In genomic region chr10:35650894-35651293, GRCh38 we compare ENCODE assay signal across 19 cellular contexts. TPM values are rescaled to one million over a fixed set of nuclear protein-coding genes. Genes with fewer than 3 reads are reported as not detected.
DNase-seq lines count a peak whose midpoint lies in the region; ATAC-seq, FAIRE-seq and TF ChIP-seq lines count a peak whose summit lies in the region.
"Had no signal": no experiment of that assay in that cellular context is flagged by ENCODE, and none has a peak within 500 bp of the region (broad histone marks: within the 10 kb centered on the region; RNA-seq: fewer than 3 reads in every experiment).

No MANE protein-coding gene starts in this region.

- 69 to 75% methylated on average over 3 of the region's 3 CpGs for WGBS in lung, 2 donors

- H3K27me3 ChIP-seq in bronchial epithelial cell (ENCODE audit: control insufficient read depth, insufficient read depth, low read length) (peaks cover 2% of the 10 kb centered on the region), lung (ENCODE audit: control insufficient read depth, insufficient read depth) (no peaks in the 10 kb centered on the region)
- H3K27me3 ChIP-seq: BLaER1 had no signal

- H3K9me3 Mint-ChIP-seq in glutamatergic neuron (ENCODE audit: unreplicated experiment): no peaks in the 10 kb centered on the region

- peaks cover 3% of the 10 kb centered on the region for H3K4me1 Mint-ChIP-seq in glutamatergic neuron (ENCODE audit: low read depth, unreplicated experiment)
- H3K4me1 Mint-ChIP-seq: CD8-positive, alpha-beta memory T cell had no signal

- no peak overlapping the region for H3K4me3 ChIP-seq in bronchial epithelial cell (ENCODE audit: low read depth, low read length)
- no peak overlapping the region for H3K4me3 ChIP-seq in lung
- H3K4me3 ChIP-seq: BLaER1 had no signal

- no peak overlapping the region for H3K27ac Mint-ChIP-seq in glutamatergic neuron (ENCODE audit: unreplicated experiment)
- H3K27ac Mint-ChIP-seq: CD8-positive, alpha-beta memory T cell had no signal

- no peak overlapping the region for H3K4me3 Mint-ChIP-seq in glutamatergic neuron (ENCODE audit: unreplicated experiment)
- H3K4me3 Mint-ChIP-seq: CD8-positive, alpha-beta memory T cell had no signal

- ATAC-seq in lung (ENCODE audit: insufficient read depth, low FRiP score): peak; percentile 58
- no peak for ATAC-seq in GM21360 (IDR thresholded peaks at IDR 0.05; ENCODE audit: unreplicated experiment)
- no peak for ATAC-seq in GM18867 (IDR thresholded peaks at IDR 0.05; ENCODE audit: unreplicated experiment)
- ATAC-seq: HCT116 had no signal

- no peaks in the 10 kb centered on the region for H3K9me3 ChIP-seq in lung (ENCODE audit: control insufficient read depth in 2 of 2, insufficient read depth in 1 of 2, low read length in 1 of 2)
- H3K9me3 ChIP-seq: BLaER1 had no signal

- TF ChIP-seq CTCF in bronchial epithelial cell (IDR thresholded peaks at IDR 0.05; ENCODE audit: insufficient read depth, low read length, severe bottlenecking) (no peak), lung (IDR thresholded peaks at IDR 0.05; ENCODE audit: control extremely low read depth, extremely low read depth) (no peak), glutamatergic neuron (IDR thresholded peaks at IDR 0.05; ENCODE audit: partially characterized antibody, unreplicated experiment) (no peak)

- H3K27me3 Mint-ChIP-seq in glutamatergic neuron (ENCODE audit: unreplicated experiment): peaks cover 1% of the 10 kb centered on the region

- H3K27ac ChIP-seq in lung (ENCODE audit: low read depth in 1 of 2, low read length in 1 of 2): no peak overlapping the region
- H3K27ac ChIP-seq: BLaER1 had no signal

- no peak for FAIRE-seq in bronchial epithelial cell (lab: Jason Lieb, UNC)
- FAIRE-seq: GM12892, H54 had no signal

- no peaks in the 10 kb centered on the region for H3K36me3 Mint-ChIP-seq in glutamatergic neuron (ENCODE audit: unreplicated experiment)
- H3K36me3 Mint-ChIP-seq: CD8-positive, alpha-beta memory T cell had no signal

- peaks cover 0 to 3% of the 10 kb centered on the region in 2 donors for H3K4me1 ChIP-seq in lung (ENCODE audit: control insufficient read depth in 2 of 2, insufficient read depth in 2 of 2, low read length in 2 of 2)
- H3K4me1 ChIP-seq: BLaER1 had no signal

- DNase-seq in NCI-H2107 treated with DMSO at 0.1 percent for 48 hours (lab: John Stamatoyannopoulos, UW; ENCODE audit: unreplicated experiment): peak; percentile 16
- no peak for DNase-seq in NCI-H2107 (lab: John Stamatoyannopoulos, UW)
- peak; percentile 27 for DNase-seq in NCI-H345 treated with DMSO at 0.1 percent for 48 hours (lab: John Stamatoyannopoulos, UW; ENCODE audit: unreplicated experiment)
- peak; percentile 18 for DNase-seq in bronchial epithelial cell (ENCODE audit: low read depth)
- no peak for DNase-seq in lung (ENCODE audit: low spot score)
- no peak for DNase-seq in glutamatergic neuron
- DNase-seq: 8988T; AML-193; Calu3; CD8-positive, alpha-beta memory T cell; DMS 273 treated with DMSO at 0.1 percent for 48 hours; DND-41; GDM1 had no signal

- H3K36me3 ChIP-seq in bronchial epithelial cell (ENCODE audit: control insufficient read depth, insufficient read depth, low read length) (no peaks in the 10 kb centered on the region), lung (ENCODE audit: control insufficient read depth in 2 of 2, insufficient read depth in 2 of 2, low read length in 2 of 2) (no peaks in the 10 kb centered on the region)
- H3K36me3 ChIP-seq: BLaER1 had no signal

RNA-seq across cellular contexts. Expression of gene FZD8, which starts 8.8 kb away (rescaled TPM):
- total RNA-seq in bronchial epithelial cell: 5.2 and 6.8 TPM in 2 replicates
- total RNA-seq in lung: 10 to 100 TPM in 1 of 2 donors, 1 to 10 TPM in 1; 7.4 to 20.8 TPM
- polyA plus RNA-seq in lung: 1 to 10 TPM; 6.5 to 7.7 TPM
- total RNA-seq in glutamatergic neuron (ENCODE audit: unreplicated experiment): 8.9 TPM
- polyA plus RNA-seq: CD8-positive, alpha-beta memory T cell had no signal

RNA-seq across cellular contexts. Expression of gene GJD4, which starts 45.8 kb away (rescaled TPM):
- total RNA-seq in bronchial epithelial cell: not detected in 2 replicates
- total RNA-seq in lung: not detected
- polyA plus RNA-seq in lung: under 1 TPM in 1 of 2 donors, not detected in 1; 0.07 TPM
- total RNA-seq in glutamatergic neuron (ENCODE audit: unreplicated experiment): not detected
- total RNA-seq: Calu3; CD8-positive, alpha-beta memory T cell had no signal
- polyA plus RNA-seq: CD8-positive, alpha-beta memory T cell had no signal

Comparison
In these comparisons a context has a peak if more than half of its experiments do, and no peak if none do; other contexts are left out.
1. DNase-seq: peak in NCI-H2107 treated with DMSO at 0.1 percent for 48 hours (single experiment), NCI-H345 treated with DMSO at 0.1 percent for 48 hours (single experiment) and bronchial epithelial cell (single experiment); none in NCI-H2107 (single experiment), lung (single experiment) and glutamatergic neuron (single experiment).